Comparison of ENCODE assay signal across 19 cellular contexts in genomic region chr13:99830931-99831330, GRCh38.
"Had no signal": no experiment of that assay in that cellular context is flagged by ENCODE, and none has a peak within 500 bp of the region (broad histone marks: within the 10 kb centered on the region; RNA-seq: fewer than 3 reads in every experiment).

No MANE protein-coding gene starts in this region.

- H3K4me1 Mint-ChIP-seq: nephron progenitor cell had no signal

- H3K36me3 Mint-ChIP-seq: activated naive CD8-positive, alpha-beta T cell treated with anti-CD3 and anti-CD28 coated beads for 36 hours had no signal

- H3K4me3 ChIP-seq: left lung, thyroid gland had no signal

- DNase-seq: activated CD4-positive, alpha-beta T cell treated with anti-CD3 and anti-CD28 coated beads for 36 hours; activated CD4-positive, alpha-beta T cell treated with anti-CD3 and anti-CD28 coated beads, Interleukin-2, amount 50 U/mL, for 48 hours; activated gamma-delta T cell treated with Interleukin-2 at 50 U/mL for 16 hours; activated naive CD8-positive, alpha-beta T cell treated with anti-CD3 and anti-CD28 coated beads for 36 hours; amniotic stem cell; effector memory CD4-positive, alpha-beta T cell; foreskin fibroblast; left lung; midbrain; nephron progenitor cell; occipital lobe; retina; stimulated activated CD4-positive, alpha-beta T cell treated with anti-CD3 and anti-CD28 coated beads, Interleukin-12 subunit alpha, Interleukin-12 subunit beta, amount 100 ng/mL, for 4 hours; stimulated activated CD4-positive, alpha-beta T cell treated with anti-CD3 and anti-CD28 coated beads, Interleukin-1b, Interleukin-23, amount 100 ng/mL, for 48 hours; stimulated activated CD8-positive, alpha-beta memory T cell treated with anti-CD3 and anti-CD28 coated beads, Interleukin-4, amount 100 ng/mL, for 48 hours; stimulated activated naive CD4-positive, alpha-beta T cell treated with Interleukin-2 at 50 U/mL for 16 hours; T-helper 2 cell; thyroid gland had no signal

- H3K9me3 Mint-ChIP-seq: activated naive CD8-positive, alpha-beta T cell treated with anti-CD3 and anti-CD28 coated beads for 36 hours; dendritic cell treated with granulocyte-macrophage colony-stimulating factor and Interleukin-4, amounts not matched to agents 40 ng/mL and 50 ng/mL, for 4 days; nephron progenitor cell had no signal

- H3K27ac Mint-ChIP-seq: activated CD4-positive, alpha-beta T cell treated with anti-CD3 and anti-CD28 coated beads for 36 hours; activated naive CD8-positive, alpha-beta T cell treated with anti-CD3 and anti-CD28 coated beads for 36 hours; dendritic cell treated with granulocyte-macrophage colony-stimulating factor and Interleukin-4, amounts not matched to agents 40 ng/mL and 50 ng/mL, for 4 days; nephron progenitor cell had no signal

- H3K4me3 Mint-ChIP-seq: activated CD4-positive, alpha-beta T cell treated with anti-CD3 and anti-CD28 coated beads for 36 hours; activated naive CD8-positive, alpha-beta T cell treated with anti-CD3 and anti-CD28 coated beads for 36 hours; dendritic cell treated with granulocyte-macrophage colony-stimulating factor and Interleukin-4, amounts not matched to agents 40 ng/mL and 50 ng/mL, for 4 days; nephron progenitor cell had no signal

- H3K27me3 ChIP-seq: left lung, thyroid gland had no signal

- H3K9me3 ChIP-seq: left lung, thyroid gland had no signal

- H3K27ac ChIP-seq: left lung, thyroid gland had no signal

- H3K36me3 ChIP-seq: left lung, thyroid gland had no signal

- H3K4me1 ChIP-seq: left lung, thyroid gland had no signal

- H3K27me3 Mint-ChIP-seq: activated CD4-positive, alpha-beta T cell treated with anti-CD3 and anti-CD28 coated beads for 36 hours; activated naive CD8-positive, alpha-beta T cell treated with anti-CD3 and anti-CD28 coated beads for 36 hours; dendritic cell treated with granulocyte-macrophage colony-stimulating factor and Interleukin-4, amounts not matched to agents 40 ng/mL and 50 ng/mL, for 4 days had no signal
